Comparison of ENCODE assay signal across 8 cellular contexts in the genomic region with DNA sequence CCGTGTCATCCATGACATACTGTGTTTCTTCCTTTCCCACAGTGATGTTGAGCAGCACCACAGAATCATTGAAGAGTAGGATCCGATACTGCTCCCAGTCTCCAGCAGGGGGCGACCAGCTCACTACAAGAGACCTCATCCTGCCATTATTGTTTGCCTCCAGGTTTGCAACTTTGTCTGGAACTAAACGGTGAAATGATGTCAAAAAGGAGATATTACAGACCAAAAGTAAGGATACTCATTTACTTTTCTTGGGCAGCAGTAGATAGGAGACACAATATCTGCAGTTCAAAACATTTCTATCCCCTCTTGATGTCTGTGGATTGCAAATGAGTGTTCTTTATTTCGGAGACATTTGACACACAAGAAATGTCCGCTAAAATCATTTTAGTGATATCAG. TPM values are rescaled to one million over a fixed set of nuclear protein-coding genes. Genes with fewer than 3 reads are reported as not detected.
DNase-seq lines count a peak whose midpoint lies in the region; ATAC-seq and TF ChIP-seq lines count a peak whose summit lies in the region.

No MANE protein-coding gene starts in this region.

- no peak for DNase-seq in CD14-positive monocyte (ENCODE audit: low spot score)
- peak; percentile 16 for DNase-seq in GM19238 (ENCODE audit: insufficient read length, low spot score)
- DNase-seq in NCI-H526 (lab: John Stamatoyannopoulos, UW): peak; percentile 37 to 79
- peak; percentile 21 for DNase-seq in activated CD8-positive, alpha-beta memory T cell treated with anti-CD3 and anti-CD28 coated beads, Interleukin-2, amount 50 U/mL, for 24 hours (ENCODE audit: extremely low read depth)
- DNase-seq in naive thymus-derived CD8-positive, alpha-beta T cell: peak in 9 of 10 donors; percentile 1 to 68 (median 25)
- peak; percentile 24 for DNase-seq in stimulated activated naive CD4-positive, alpha-beta T cell treated with Interleukin-2 at 50 U/mL for 16 hours (lab: John Stamatoyannopoulos, UW)

- POLR2A ChIA-PET in naive thymus-derived CD8-positive, alpha-beta T cell (lab: Charles Lee): no interaction called here

- intact Hi-C loops in CD14-positive monocyte (cut with micrococcal nuclease): no loop called here

- H3K9me3 Mint-ChIP-seq in CD14-positive monocyte: peaks cover 0 to 6% (median 2%) of the 10 kb centered on the region in 7 donors
- peaks cover 0 to 7% (median 0%) of the 10 kb centered on the region in 9 donors for H3K9me3 Mint-ChIP-seq in naive thymus-derived CD8-positive, alpha-beta T cell

- H3K27ac Mint-ChIP-seq in CD14-positive monocyte: no peak overlapping the region
- H3K27ac Mint-ChIP-seq in naive thymus-derived CD8-positive, alpha-beta T cell: no peak overlapping the region

- peak; percentile 89 for TF ChIP-seq CTCF in CD14-positive monocyte (IDR thresholded peaks at IDR 0.05)

- H3K4me3 Mint-ChIP-seq in CD14-positive monocyte: no peak overlapping the region
- H3K4me3 Mint-ChIP-seq in naive thymus-derived CD8-positive, alpha-beta T cell: no peak overlapping the region

- ATAC-seq in HG03439 (IDR thresholded peaks at IDR 0.05; ENCODE audit: unreplicated experiment) (peak; percentile 89), esophagus mucosa (peak; percentile 77)
- ATAC-seq in naive thymus-derived CD8-positive, alpha-beta T cell: peak; percentile 59 to 65

- peaks cover 0 to 2% (median 1%) of the 10 kb centered on the region in 3 donors for H3K27me3 Mint-ChIP-seq in CD14-positive monocyte (ENCODE audit: low read depth in 3 of 3)
- H3K27me3 Mint-ChIP-seq in naive thymus-derived CD8-positive, alpha-beta T cell: peaks cover 10 to 44% (median 24%) of the 10 kb centered on the region in 5 donors

- H3K36me3 Mint-ChIP-seq in CD14-positive monocyte: no peaks in the 10 kb centered on the region
- H3K36me3 Mint-ChIP-seq in naive thymus-derived CD8-positive, alpha-beta T cell: peaks cover 0 to 4% (median 0%) of the 10 kb centered on the region in 3 donors

- peaks cover 3% of the 10 kb centered on the region for H3K4me1 Mint-ChIP-seq in CD14-positive monocyte
- H3K4me1 Mint-ChIP-seq in naive thymus-derived CD8-positive, alpha-beta T cell: no peaks in the 10 kb centered on the region

RNA-seq across cellular contexts. Expression of a gene that starts 47.2 kb away (rescaled TPM):
- not detected for polyA plus RNA-seq in CD14-positive monocyte
- total RNA-seq in esophagus mucosa: 5.1 TPM
- not detected for total RNA-seq in naive thymus-derived CD8-positive, alpha-beta T cell
- polyA plus RNA-seq in naive thymus-derived CD8-positive, alpha-beta T cell: not detected
